ENCODE assay signal across 28 cellular contexts in the genomic region with DNA sequence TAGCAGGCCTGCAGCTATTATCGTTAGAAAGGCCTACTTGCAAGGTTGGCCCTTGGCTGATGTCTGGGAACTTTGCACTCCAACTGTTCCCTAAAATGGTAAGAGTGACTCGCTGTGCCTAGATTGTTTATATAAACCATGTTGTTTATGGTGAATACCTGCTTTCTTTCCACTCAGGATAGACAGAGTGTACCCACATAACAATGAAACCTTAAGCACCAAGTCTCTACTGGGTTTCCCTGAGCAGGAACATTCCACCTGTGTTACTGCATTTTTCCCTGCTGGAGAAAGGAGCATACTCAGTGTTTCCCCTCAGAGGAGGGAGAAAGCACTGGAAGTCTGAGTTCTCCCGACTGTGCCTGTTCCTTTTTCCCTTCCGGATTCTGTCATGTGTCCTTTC. TPM values are rescaled to one million over a fixed set of nuclear protein-coding genes. Genes with fewer than 3 reads are reported as not detected.
DNase-seq lines count a peak whose midpoint lies in the region; ATAC-seq and TF ChIP-seq lines count a peak whose summit lies in the region.
"Had no signal": no experiment of that assay in that cellular context is flagged by ENCODE, and none has a peak within 500 bp of the region (broad histone marks: within the 10 kb centered on the region; RNA-seq: fewer than 3 reads in every experiment).

No MANE protein-coding gene starts in this region.

- TF ChIP-seq EP300 in transverse colon (IDR thresholded peaks at IDR 0.05; ENCODE audit: low read depth) = peak; percentile 55

- H3K4me2 ChIP-seq in neural progenitor cell (no peak overlapping the region), hepatocyte (no peak overlapping the region)

- no peaks in the 10 kb centered on the region for H3F3A ChIP-seq in neural progenitor cell (ENCODE audit: low read depth)

- H3K27ac ChIP-seq in cardiac muscle cell (peak overlapping the region; percentile 41), SK-N-MC (peak overlapping the region; percentile 29; the same call in 1 of the 2 replicates), neural progenitor cell (no peak overlapping the region), transverse colon (peak overlapping the region; percentile 12 to 79 (median 64)), hepatocyte (no peak overlapping the region)
- H3K27ac ChIP-seq: ascending aorta, colonic mucosa, thoracic aorta, uterus had no signal

- H3K27me3 ChIP-seq in cardiac muscle cell = no peaks in the 10 kb centered on the region
- H3K27me3 ChIP-seq in neural progenitor cell = no peaks in the 10 kb centered on the region
- H3K27me3 ChIP-seq in transverse colon = no peaks in the 10 kb centered on the region
- no peaks in the 10 kb centered on the region for H3K27me3 ChIP-seq in hepatocyte
- H3K27me3 ChIP-seq: ascending aorta, colonic mucosa, MG63, uterus had no signal

- no peak for ATAC-seq in Right ventricle myocardium inferior
- no peak for ATAC-seq in GM18873 (IDR thresholded peaks at IDR 0.05; ENCODE audit: low FRiP score, unreplicated experiment)
- ATAC-seq: K562; PC-3; stimulated activated memory B cell treated with anti-CD40 and anti-IgM and Interleukin-4, amounts not matched to agents 10 μg/mL and 1 μg/mL and 100 μg/mL, for 72 hours had no signal

- H3K9me3 Mint-ChIP-seq in neural progenitor cell = no peaks in the 10 kb centered on the region
- H3K9me3 Mint-ChIP-seq: activated naive CD8-positive, alpha-beta T cell treated with anti-CD3 and anti-CD28 coated beads, Interleukin-2, amount 10 ng/mL, durations not matched to agents 7 days and 5 days; CD4-positive, CD25-positive, alpha-beta regulatory T cell; stimulated activated memory B cell treated with anti-CD40 and anti-IgM and Interleukin-4, amounts not matched to agents 10 μg/mL and 1 μg/mL and 100 μg/mL, for 72 hours had no signal

- peak overlapping the region; percentile 1 for H3K27ac Mint-ChIP-seq in neural progenitor cell
- H3K27ac Mint-ChIP-seq: activated naive CD8-positive, alpha-beta T cell treated with anti-CD3 and anti-CD28 coated beads, Interleukin-2, amount 10 ng/mL, durations not matched to agents 7 days and 5 days; stimulated activated memory B cell treated with anti-CD40 and anti-IgM and Interleukin-4, amounts not matched to agents 10 μg/mL and 1 μg/mL and 100 μg/mL, for 72 hours had no signal

- no peaks in the 10 kb centered on the region for H3K79me2 ChIP-seq in neural progenitor cell (ENCODE audit: low read depth)
- no peaks in the 10 kb centered on the region for H3K79me2 ChIP-seq in hepatocyte

- TF ChIP-seq POLR2A in transverse colon (IDR thresholded peaks at IDR 0.05) = no peak

- H3K36me3 ChIP-seq in cardiac muscle cell (peaks cover 77% of the 10 kb centered on the region), SK-N-MC (ENCODE audit: insufficient read depth, low read length) (peaks cover 83% of the 10 kb centered on the region), neural progenitor cell (peaks cover 32% of the 10 kb centered on the region), transverse colon (peaks cover 0 to 70% (median 27%) of the 10 kb centered on the region in 4 donors), hepatocyte (replicated peaks; ENCODE audit: insufficient read depth, low read depth) (peaks cover 4% of the 10 kb centered on the region)
- H3K36me3 ChIP-seq: uterus had no signal

- no peaks in the 10 kb centered on the region for H3K9me2 ChIP-seq in hepatocyte (replicated peaks; ENCODE audit: insufficient read depth)

- intact Hi-C loops in Right ventricle myocardium inferior (cut with DNase I) = no loop called here
- intact Hi-C loops in transverse colon (cut with DNase I; ENCODE audit: low total_unique reads) = no loop called here

- DNase-seq in cardiac muscle cell (ENCODE audit: low read depth in 1 of 2, low spot score in 1 of 2) (no peak), Right ventricle myocardium inferior (ENCODE audit: missing footprints) (no peak), SK-N-MC (ENCODE audit: low read depth, low spot score) (no peak), neural progenitor cell (ENCODE audit: low spot score) (no peak), transverse colon (no peak), hepatocyte (ENCODE audit: low spot score) (no peak), NCI-H2227 (lab: John Stamatoyannopoulos, UW; ENCODE audit: unreplicated experiment) (no peak)
- DNase-seq: activated CD4-positive, alpha-beta T cell treated with anti-CD3 and anti-CD28 coated beads for 1 hour; activated CD8-positive, alpha-beta memory T cell treated with anti-CD3 and anti-CD28 coated beads for 24 hours; activated effector memory CD4-positive, alpha-beta T cell treated with Interleukin-2 at 50 U/mL for 16 hours; activated naive CD8-positive, alpha-beta T cell treated with anti-CD3 and anti-CD28 coated beads, Interleukin-2, amount 10 ng/mL, durations not matched to agents 7 days and 5 days; activated T-cell treated with anti-CD3 and anti-CD28 coated beads for 4 hours; AML-193; CD4-positive, CD25-positive, alpha-beta regulatory T cell; colonic mucosa; effector CD4-positive, alpha-beta T cell; mammary epithelial cell; MG63; NCI-H1930; NCI-H526; PC-3; Right ventricle myocardium superior; uterus had no signal

- H3K4me3 Mint-ChIP-seq in neural progenitor cell = no peak overlapping the region
- H3K4me3 Mint-ChIP-seq: activated naive CD8-positive, alpha-beta T cell treated with anti-CD3 and anti-CD28 coated beads, Interleukin-2, amount 10 ng/mL, durations not matched to agents 7 days and 5 days; CD4-positive, CD25-positive, alpha-beta regulatory T cell; stimulated activated memory B cell treated with anti-CD40 and anti-IgM and Interleukin-4, amounts not matched to agents 10 μg/mL and 1 μg/mL and 100 μg/mL, for 72 hours had no signal

- H3K27me3 Mint-ChIP-seq in neural progenitor cell (ENCODE audit: insufficient read depth, low read depth) = no peaks in the 10 kb centered on the region
- H3K27me3 Mint-ChIP-seq: activated naive CD8-positive, alpha-beta T cell treated with anti-CD3 and anti-CD28 coated beads, Interleukin-2, amount 10 ng/mL, durations not matched to agents 7 days and 5 days; CD4-positive, CD25-positive, alpha-beta regulatory T cell; stimulated activated memory B cell treated with anti-CD40 and anti-IgM and Interleukin-4, amounts not matched to agents 10 μg/mL and 1 μg/mL and 100 μg/mL, for 72 hours had no signal

- no peaks in the 10 kb centered on the region for H4K20me1 ChIP-seq in neural progenitor cell (ENCODE audit: low read depth)
- H4K20me1 ChIP-seq in hepatocyte (ENCODE audit: insufficient read depth, poor library complexity, severe bottlenecking) = no peaks in the 10 kb centered on the region

- H3K36me3 Mint-ChIP-seq in neural progenitor cell = peaks cover 32% of the 10 kb centered on the region

- H3K9ac ChIP-seq in SK-N-MC (ENCODE audit: insufficient read length) (no peak overlapping the region), neural progenitor cell (no peak overlapping the region)

- H3K4me3 ChIP-seq in cardiac muscle cell (no peak overlapping the region), SK-N-MC (no peak overlapping the region), neural progenitor cell (no peak overlapping the region), transverse colon (no peak overlapping the region), hepatocyte (no peak overlapping the region)
- H3K4me3 ChIP-seq: ascending aorta, colonic mucosa, K562, MG63, thoracic aorta, uterus had no signal

- WGBS in transverse colon (ENCODE audit: low coverage in 1 of 2), 2 donors = 61 to 63% methylated on average over 4 of the region's 4 CpGs
- WGBS in hepatocyte (ENCODE audit: low lambda C conversion rate, missing lambda C conversion rate) = 90% methylated on average over 4 of the region's 4 CpGs

- in situ Hi-C loops in transverse colon (cut with MboI; ENCODE audit: low pct_ligation_motif_present in 1 of 4, low pct_unique_long_range_greater_than_20kb in 1 of 4, low sequenced_read_pairs in 3 of 4) = no loop called here

- H3K4me1 Mint-ChIP-seq in neural progenitor cell = no peaks in the 10 kb centered on the region
- H3K4me1 Mint-ChIP-seq: activated naive CD8-positive, alpha-beta T cell treated with anti-CD3 and anti-CD28 coated beads, Interleukin-2, amount 10 ng/mL, durations not matched to agents 7 days and 5 days had no signal

- TF ChIP-seq CTCF in cardiac muscle cell (IDR thresholded peaks at IDR 0.05; ENCODE audit: low read depth, low read length) (no peak), neural progenitor cell (IDR thresholded peaks at IDR 0.05) (no peak), transverse colon (IDR thresholded peaks at IDR 0.05) (no peak), hepatocyte (IDR thresholded peaks at IDR 0.05; ENCODE audit: poor library complexity) (no peak)

- H2AFZ ChIP-seq in neural progenitor cell (replicated peaks) = no peak overlapping the region
- no peak overlapping the region for H2AFZ ChIP-seq in hepatocyte

- H3K4me1 ChIP-seq in cardiac muscle cell (ENCODE audit: low read depth) (no peaks in the 10 kb centered on the region), neural progenitor cell (no peaks in the 10 kb centered on the region), transverse colon (peaks cover 0 to 7% (median 0%) of the 10 kb centered on the region in 4 donors), hepatocyte (ENCODE audit: insufficient read depth) (no peaks in the 10 kb centered on the region)
- H3K4me1 ChIP-seq: ascending aorta, colonic mucosa, uterus had no signal

- no peaks in the 10 kb centered on the region for H3K9me3 ChIP-seq in cardiac muscle cell (ENCODE audit: low read depth)
- no peaks in the 10 kb centered on the region for H3K9me3 ChIP-seq in SK-N-MC (ENCODE audit: low read depth, low read length)
- H3K9me3 ChIP-seq in neural progenitor cell (ENCODE audit: low read depth) = no peaks in the 10 kb centered on the region
- H3K9me3 ChIP-seq in transverse colon = no peaks in the 10 kb centered on the region
- no peaks in the 10 kb centered on the region for H3K9me3 ChIP-seq in hepatocyte (ENCODE audit: low read depth)
- H3K9me3 ChIP-seq: ascending aorta, colonic mucosa, MG63, thoracic aorta, uterus had no signal

RNA-seq across cellular contexts. Expression of gene ERP29, which starts 32.8 kb away (rescaled TPM):
- total RNA-seq in cardiac muscle cell = 105 TPM in 2 replicates
- 131 and 150 TPM in 2 replicates for polyA plus RNA-seq in cardiac muscle cell
- 55.2 TPM for total RNA-seq in Right ventricle myocardium inferior
- total RNA-seq in neural progenitor cell (ENCODE audit: low replicate concordance) = 95.0 and 118 TPM in 2 replicates
- 10 to 100 TPM; 16.5 to 69.8 (median 37.5) TPM for total RNA-seq in transverse colon
- total RNA-seq in hepatocyte = 178 and 194 TPM in 2 replicates
- 228 and 253 TPM in 2 replicates for polyA plus RNA-seq in hepatocyte

RNA-seq across cellular contexts. Expression of gene TMEM116, which starts 33.0 kb away (rescaled TPM):
- 12.9 and 16.6 TPM in 2 replicates for total RNA-seq in cardiac muscle cell
- polyA plus RNA-seq in cardiac muscle cell = 30.4 and 33.8 TPM in 2 replicates
- 40.0 TPM for total RNA-seq in Right ventricle myocardium inferior
- 24.5 and 28.4 TPM in 2 replicates for total RNA-seq in neural progenitor cell (ENCODE audit: low replicate concordance)
- total RNA-seq in transverse colon = 10 to 100 TPM; 17.6 to 35.9 (median 25.2) TPM
- 13.1 and 29.3 TPM in 2 replicates for total RNA-seq in hepatocyte
- polyA plus RNA-seq in hepatocyte = 10.8 and 11.2 TPM in 2 replicates

Comparison
In these comparisons a context has a peak if more than half of its experiments do, and no peak if none do; other contexts are left out.
1. H3K27ac ChIP-seq: peak in cardiac muscle cell (single experiment), SK-N-MC (single experiment) and transverse colon (4 of 4); none in neural progenitor cell (single experiment) and hepatocyte (single experiment).